Comparison of ENCODE assay signal across 21 cellular contexts in genomic region chr5:2257326-2258244, GRCh38.
"Had no signal": no experiment of that assay in that cellular context is flagged by ENCODE, and none has a peak within 500 bp of the region (broad histone marks: within the 10 kb centered on the region; RNA-seq: fewer than 3 reads in every experiment).

No MANE protein-coding gene starts in this region.

- DNase-seq: activated CD4-positive, alpha-beta T cell treated with anti-CD3 and anti-CD28 coated beads for 4 hours; activated CD8-positive, alpha-beta memory T cell treated with anti-CD3 and anti-CD28 coated beads, Interleukin-2, amount 10 ng/mL, durations not matched to agents 7 days and 5 days; activated effector memory CD4-positive, alpha-beta T cell treated with Interleukin-2 at 50 U/mL for 16 hours; activated naive CD4-positive, alpha-beta T cell; activated T-cell treated with anti-CD3 and anti-CD28 coated beads, Interleukin-2, amount 50 U/mL, for 24 hours; aorta; MG63; MV-4-11; NCI-H1105; NCI-H1436; NCI-H187; NCI-H2081; NCI-H510A treated with DMSO at 0.1 percent for 48 hours; Peyer's patch; SHP77; SW 1271 had no signal

- H3K36me3 ChIP-seq: breast epithelium, MG63, Peyer's patch, SJSA1 had no signal

- H3K27me3 ChIP-seq: breast epithelium, Peyer's patch, SJSA1 had no signal

- H3K27ac ChIP-seq: breast epithelium, Peyer's patch, RWPE1, SJSA1 had no signal

- H3K9me3 ChIP-seq: breast epithelium, MG63, Peyer's patch had no signal

- H3K4me1 ChIP-seq: breast epithelium, Peyer's patch, SJSA1 had no signal

- ATAC-seq: activated CD4-positive, CD25-positive, alpha-beta regulatory T cell treated with anti-CD3 and anti-CD28 coated beads, Interleukin-2, amount 50 U/mL, for 24 hours; activated CD8-positive, alpha-beta memory T cell treated with anti-CD3 and anti-CD28 coated beads, Interleukin-2, amount 10 ng/mL, durations not matched to agents 7 days and 5 days; SK-N-SH treated with all-trans-retinoic acid at 6 μM for 48 hours had no signal

- H3K4me3 ChIP-seq: breast epithelium, MG63, Peyer's patch, SJSA1 had no signal
